Comparison of ENCODE assay signal across 29 cellular contexts in genomic region chr1:227927971-227928741, GRCh38. TPM values are rescaled to one million over a fixed set of nuclear protein-coding genes. Genes with fewer than 3 reads are reported as not detected.
"Had no signal": no experiment of that assay in that cellular context is flagged by ENCODE, and none has a peak within 500 bp of the region (broad histone marks: within the 10 kb centered on the region; RNA-seq: fewer than 3 reads in every experiment).

No MANE protein-coding gene starts in this region.

- H3K27ac ChIP-seq: breast epithelium, coronary artery, esophagus squamous epithelium, gastroesophageal sphincter, heart left ventricle, tibial artery had no signal

- H3K4me3 ChIP-seq: breast epithelium, coronary artery, esophagus squamous epithelium, gastroesophageal sphincter, heart left ventricle, tibial artery had no signal

- H3K36me3 ChIP-seq: breast epithelium, tibial artery had no signal

- H3K36me3 Mint-ChIP-seq: activated naive CD8-positive, alpha-beta T cell treated with anti-CD3 and anti-CD28 coated beads, Interleukin-2, amount 10 ng/mL, durations not matched to agents 7 days and 5 days; natural killer cell treated with Interleukin-12 subunit alpha and Interleukin-12 subunit beta and Interleukin-15 and Interleukin-18, amount 100 ng/mL, for 72 hours had no signal

- H3K27me3 ChIP-seq: breast epithelium, esophagus squamous epithelium, gastroesophageal sphincter, heart left ventricle, tibial artery had no signal

- H3K4me1 ChIP-seq: breast epithelium had no signal

- ATAC-seq: activated T-cell treated with anti-CD3 and anti-CD28 coated beads, Interleukin-2, amount 50 U/mL, for 4 hours; gastroesophageal sphincter; left lobe of liver; natural killer cell treated with Interleukin-12 subunit alpha and Interleukin-12 subunit beta and Interleukin-15 and Interleukin-18, amount 100 ng/mL, for 72 hours; sciatic nerve; T-helper 17 cell had no signal

- H3K9me3 Mint-ChIP-seq: activated naive CD4-positive, alpha-beta T cell treated with anti-CD3 and anti-CD28 coated beads for 36 hours; activated naive CD8-positive, alpha-beta T cell treated with anti-CD3 and anti-CD28 coated beads, Interleukin-2, amount 10 ng/mL, durations not matched to agents 7 days and 5 days; activated T-cell treated with anti-CD3 and anti-CD28 coated beads, Interleukin-2, amount 50 U/mL, for 4 hours; natural killer cell treated with Interleukin-12 subunit alpha and Interleukin-12 subunit beta and Interleukin-15 and Interleukin-18, amount 100 ng/mL, for 72 hours had no signal

- H3K9me3 ChIP-seq: breast epithelium, esophagus squamous epithelium had no signal

- H3K27ac Mint-ChIP-seq: activated naive CD4-positive, alpha-beta T cell treated with anti-CD3 and anti-CD28 coated beads for 36 hours; activated naive CD8-positive, alpha-beta T cell treated with anti-CD3 and anti-CD28 coated beads, Interleukin-2, amount 10 ng/mL, durations not matched to agents 7 days and 5 days; natural killer cell treated with Interleukin-12 subunit alpha and Interleukin-12 subunit beta and Interleukin-15 and Interleukin-18, amount 100 ng/mL, for 72 hours had no signal

- DNase-seq: activated CD4-positive, alpha-beta T cell treated with anti-CD3 and anti-CD28 coated beads for 4 hours; activated CD4-positive, alpha-beta T cell treated with anti-CD3 and anti-CD28 coated beads, Interleukin-2, amount 50 U/mL, for 48 hours; activated CD4-positive, CD25-positive, alpha-beta regulatory T cell; activated CD8-positive, alpha-beta memory T cell treated with anti-CD3 and anti-CD28 coated beads, Interleukin-2, amount 50 U/mL, for 48 hours; activated naive CD4-positive, alpha-beta T cell treated with anti-CD3 and anti-CD28 coated beads for 36 hours; activated naive CD8-positive, alpha-beta T cell treated with anti-CD3 and anti-CD28 coated beads, Interleukin-2, amount 10 ng/mL, durations not matched to agents 7 days and 5 days; activated T-cell treated with anti-CD3 and anti-CD28 coated beads, Interleukin-2, amount 50 U/mL, for 4 hours; amniotic stem cell; esophagus squamous epithelium; islet precursor cell; mammary epithelial cell; midbrain; small intestine; stimulated activated CD4-positive, alpha-beta T cell treated with anti-CD3 and anti-CD28 coated beads, Interleukin-2, amount 100 ng/mL, for 24 hours; stimulated activated CD8-positive, alpha-beta memory T cell treated with anti-CD3 and anti-CD28 coated beads, Interleukin-4, amount 100 ng/mL, for 48 hours; stimulated activated naive CD4-positive, alpha-beta T cell treated with Interleukin-2 at 50 U/mL for 16 hours; substantia nigra; SW 1271; T-helper 17 cell; tibial artery had no signal

- H3K27me3 Mint-ChIP-seq: T-helper 17 cell had no signal

- FAIRE-seq: small intestine, urothelium cell line had no signal

- H3K4me1 Mint-ChIP-seq: activated naive CD8-positive, alpha-beta T cell treated with anti-CD3 and anti-CD28 coated beads, Interleukin-2, amount 10 ng/mL, durations not matched to agents 7 days and 5 days had no signal

- H3K4me3 Mint-ChIP-seq: activated naive CD4-positive, alpha-beta T cell treated with anti-CD3 and anti-CD28 coated beads for 36 hours; activated naive CD8-positive, alpha-beta T cell treated with anti-CD3 and anti-CD28 coated beads, Interleukin-2, amount 10 ng/mL, durations not matched to agents 7 days and 5 days; activated T-cell treated with anti-CD3 and anti-CD28 coated beads, Interleukin-2, amount 50 U/mL, for 4 hours; natural killer cell treated with Interleukin-12 subunit alpha and Interleukin-12 subunit beta and Interleukin-15 and Interleukin-18, amount 100 ng/mL, for 72 hours; T-helper 17 cell had no signal

RNA-seq across cellular contexts. Expression of gene WNT9A, which starts 19.6 kb away (rescaled TPM):
- total RNA-seq: activated CD8-positive, alpha-beta memory T cell treated with anti-CD3 and anti-CD28 coated beads for 36 hours; activated naive CD4-positive, alpha-beta T cell treated with anti-CD3 and anti-CD28 coated beads for 36 hours had no signal
